In the genomic region with DNA sequence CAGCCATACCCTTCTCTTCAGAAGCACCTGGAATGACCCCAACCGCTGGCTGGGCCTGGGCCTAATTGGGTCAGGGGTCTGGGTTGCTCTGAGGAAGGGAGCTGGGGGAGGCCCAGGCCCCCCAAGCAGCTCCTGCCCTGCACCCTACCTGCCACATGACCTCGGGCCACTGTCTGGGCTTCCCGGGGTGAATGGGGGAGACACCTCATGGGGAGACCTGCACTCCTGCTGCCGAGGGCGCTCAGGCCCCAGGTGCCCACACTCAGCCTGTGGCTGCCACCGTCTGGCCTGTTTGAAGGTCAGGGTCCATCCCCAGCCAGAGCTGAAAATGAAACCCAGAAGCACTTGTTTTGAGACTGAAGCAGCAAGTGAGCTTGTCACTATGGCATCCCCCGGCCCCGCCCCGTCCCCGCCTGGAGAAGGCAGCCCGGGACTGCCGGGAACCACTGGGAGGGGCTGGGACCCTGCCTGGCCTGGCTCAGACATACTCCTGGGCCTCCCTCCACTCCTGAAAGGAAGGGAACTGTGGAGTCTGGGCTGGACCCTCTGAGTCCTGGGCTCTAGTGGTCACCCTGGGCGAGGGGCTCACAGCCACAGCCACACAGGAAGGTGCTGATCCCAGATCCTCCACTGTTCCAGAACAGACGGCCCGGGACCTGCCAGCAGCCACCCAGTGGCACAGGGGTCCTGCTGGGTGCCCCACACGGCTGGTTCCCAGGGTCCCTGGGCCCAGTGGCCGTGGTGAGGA, we compare ENCODE assay signal across 1 cellular context.
TF ChIP-seq lines count a peak whose summit lies in the region.

No MANE protein-coding gene starts in this region.

TF ChIP-seq in HepG2, 621 proteins besides CTCF, POLR2A, EP300 and RAD21 (continued from another document and continues in another):
- TF ChIP-seq, protein P1, sequence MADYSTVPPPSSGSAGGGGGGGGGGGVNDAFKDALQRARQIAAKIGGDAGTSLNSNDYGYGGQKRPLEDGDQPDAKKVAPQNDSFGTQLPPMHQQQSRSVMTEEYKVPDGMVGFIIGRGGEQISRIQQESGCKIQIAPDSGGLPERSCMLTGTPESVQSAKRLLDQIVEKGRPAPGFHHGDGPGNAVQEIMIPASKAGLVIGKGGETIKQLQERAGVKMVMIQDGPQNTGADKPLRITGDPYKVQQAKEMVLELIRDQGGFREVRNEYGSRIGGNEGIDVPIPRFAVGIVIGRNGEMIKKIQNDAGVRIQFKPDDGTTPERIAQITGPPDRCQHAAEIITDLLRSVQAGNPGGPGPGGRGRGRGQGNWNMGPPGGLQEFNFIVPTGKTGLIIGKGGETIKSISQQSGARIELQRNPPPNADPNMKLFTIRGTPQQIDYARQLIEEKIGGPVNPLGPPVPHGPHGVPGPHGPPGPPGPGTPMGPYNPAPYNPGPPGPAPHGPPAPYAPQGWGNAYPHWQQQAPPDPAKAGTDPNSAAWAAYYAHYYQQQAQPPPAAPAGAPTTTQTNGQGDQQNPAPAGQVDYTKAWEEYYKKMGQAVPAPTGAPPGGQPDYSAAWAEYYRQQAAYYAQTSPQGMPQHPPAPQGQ (CRISPR knock-in tag; IDR thresholded peaks at IDR 0.05; ENCODE audit: borderline replicate concordance) = 0 out of 2 replicates have a peak, but pooled peaks have one; percentile 56
- TF ChIP-seq NCOR1 (IDR thresholded peaks at IDR 0.05; ENCODE audit: borderline replicate concordance, low read length) = 0 out of 2 replicates have a peak, but pooled peaks have one; percentile 29
- TF ChIP-seq ZNF30 (CRISPR knock-in tag; IDR thresholded peaks at IDR 0.05) = no peak
- no peak for TF ChIP-seq ZFP82 (CRISPR knock-in tag; IDR thresholded peaks at IDR 0.05; ENCODE audit: borderline replicate concordance)
- no peak for TF ChIP-seq ZFP36 (IDR thresholded peaks at IDR 0.05; ENCODE audit: borderline replicate concordance, low read depth, low read length, partially characterized antibody)
- TF ChIP-seq NR2F6 (IDR thresholded peaks at IDR 0.05) = no peak
- TF ChIP-seq NR2F6 (CRISPR knock-in tag; IDR thresholded peaks at IDR 0.05) = 0 out of 2 replicates have a peak, but pooled peaks have one; percentile 31
- TF ChIP-seq MIER2 (CRISPR knock-in tag; IDR thresholded peaks at IDR 0.05) = no peak
- peak; percentile 51; the same call in 1 of the 2 replicates for TF ChIP-seq EED (CRISPR knock-in tag; IDR thresholded peaks at IDR 0.05)
- TF ChIP-seq NFE2L2 (IDR thresholded peaks at IDR 0.05; ENCODE audit: low read length) = no peak
- no peak for TF ChIP-seq SSRP1 (CRISPR knock-in tag; IDR thresholded peaks at IDR 0.05)
- peak; percentile 29; the same call in 1 of the 2 replicates for TF ChIP-seq RFX1 (IDR thresholded peaks at IDR 0.05)
- TF ChIP-seq ZNF101 (CRISPR knock-in tag; IDR thresholded peaks at IDR 0.05; ENCODE audit: borderline replicate concordance, low read depth) = no peak
- no peak for TF ChIP-seq EZH2 (conservative IDR thresholded peaks at IDR 0.05; ENCODE audit: low read depth, low read length)
- no peak for TF ChIP-seq NR1H2 (CRISPR knock-in tag; IDR thresholded peaks at IDR 0.05; ENCODE audit: borderline replicate concordance, low read depth)
- no peak for TF ChIP-seq MXD4 (CRISPR knock-in tag; IDR thresholded peaks at IDR 0.05)
- no peak for TF ChIP-seq FOXA1 (IDR thresholded peaks at IDR 0.05)
- no peak for TF ChIP-seq FOXA1 (CRISPR knock-in tag; IDR thresholded peaks at IDR 0.05)
- TF ChIP-seq CEBPB (IDR thresholded peaks at IDR 0.05; ENCODE audit: borderline replicate concordance, low read depth, low read length) = no peak
- TF ChIP-seq ZNF224 (CRISPR knock-in tag; IDR thresholded peaks at IDR 0.05) = no peak
- no peak for TF ChIP-seq ZMAT5 (CRISPR knock-in tag; IDR thresholded peaks at IDR 0.05; ENCODE audit: borderline replicate concordance, low read depth)
- TF ChIP-seq RFXAP (CRISPR knock-in tag; IDR thresholded peaks at IDR 0.05; ENCODE audit: borderline replicate concordance) = no peak
- no peak for TF ChIP-seq FIP1L1 (IDR thresholded peaks at IDR 0.05; ENCODE audit: borderline replicate concordance, insufficient read depth, low read depth, low read length)
- no peak for TF ChIP-seq KDM5B (CRISPR knock-in tag; IDR thresholded peaks at IDR 0.05; ENCODE audit: borderline replicate concordance)
- peak; percentile 59; the same call in 1 of the 2 replicates for TF ChIP-seq ZC3H13 (CRISPR knock-in tag; IDR thresholded peaks at IDR 0.05)
- TF ChIP-seq RCOR2 (CRISPR knock-in tag; IDR thresholded peaks at IDR 0.05) = no peak
- no peak for TF ChIP-seq REXO4 (CRISPR knock-in tag; IDR thresholded peaks at IDR 0.05; ENCODE audit: borderline replicate concordance)
- TF ChIP-seq HDAC1 (CRISPR knock-in tag; IDR thresholded peaks at IDR 0.05) = peak; percentile 82
- no peak for TF ChIP-seq SRSF1 (optimal IDR thresholded peaks at IDR 0.05; ENCODE audit: low read depth, low read length)
- TF ChIP-seq ZNF329 (CRISPR knock-in tag; IDR thresholded peaks at IDR 0.05; ENCODE audit: low read depth) = no peak
- TF ChIP-seq ZNF431 (CRISPR knock-in tag; IDR thresholded peaks at IDR 0.05; ENCODE audit: borderline replicate concordance, low read depth) = no peak
- TF ChIP-seq RARA (CRISPR knock-in tag; IDR thresholded peaks at IDR 0.05) = no peak
- no peak for TF ChIP-seq ZNF670 (CRISPR knock-in tag; IDR thresholded peaks at IDR 0.05; ENCODE audit: borderline replicate concordance)
- TF ChIP-seq SPEN (CRISPR knock-in tag; IDR thresholded peaks at IDR 0.05; ENCODE audit: low read depth) = peak; percentile 77
- TF ChIP-seq HMG20A (CRISPR knock-in tag; IDR thresholded peaks at IDR 0.05; ENCODE audit: borderline replicate concordance) = no peak; the same call in 1 of the 2 replicates
- TF ChIP-seq GATAD1 (CRISPR knock-in tag; IDR thresholded peaks at IDR 0.05) = peak; percentile 48; the same call in 1 of the 2 replicates
- no peak for TF ChIP-seq ATF1 (CRISPR knock-in tag; IDR thresholded peaks at IDR 0.05)
- TF ChIP-seq ZNF460 (CRISPR knock-in tag; IDR thresholded peaks at IDR 0.05; ENCODE audit: borderline replicate concordance) = no peak
- TF ChIP-seq ZNF781 (CRISPR knock-in tag; IDR thresholded peaks at IDR 0.05; ENCODE audit: borderline replicate concordance, not compliant biosample characterization) = peak; percentile 1
- TF ChIP-seq, protein P2, sequence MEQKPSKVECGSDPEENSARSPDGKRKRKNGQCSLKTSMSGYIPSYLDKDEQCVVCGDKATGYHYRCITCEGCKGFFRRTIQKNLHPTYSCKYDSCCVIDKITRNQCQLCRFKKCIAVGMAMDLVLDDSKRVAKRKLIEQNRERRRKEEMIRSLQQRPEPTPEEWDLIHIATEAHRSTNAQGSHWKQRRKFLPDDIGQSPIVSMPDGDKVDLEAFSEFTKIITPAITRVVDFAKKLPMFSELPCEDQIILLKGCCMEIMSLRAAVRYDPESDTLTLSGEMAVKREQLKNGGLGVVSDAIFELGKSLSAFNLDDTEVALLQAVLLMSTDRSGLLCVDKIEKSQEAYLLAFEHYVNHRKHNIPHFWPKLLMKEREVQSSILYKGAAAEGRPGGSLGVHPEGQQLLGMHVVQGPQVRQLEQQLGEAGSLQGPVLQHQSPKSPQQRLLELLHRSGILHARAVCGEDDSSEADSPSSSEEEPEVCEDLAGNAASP (CRISPR knock-in tag; IDR thresholded peaks at IDR 0.05; ENCODE audit: borderline replicate concordance) = peak; percentile 63
- TF ChIP-seq POLR2AphosphoS5 (IDR thresholded peaks at IDR 0.05; ENCODE audit: low read depth, low read length) = peak; percentile 44
- TF ChIP-seq ZNF232 (CRISPR knock-in tag; IDR thresholded peaks at IDR 0.05; ENCODE audit: borderline replicate concordance) = no peak
- TF ChIP-seq ATF7-NPFF (CRISPR knock-in tag; IDR thresholded peaks at IDR 0.05; ENCODE audit: low read depth) = peak; percentile 59; the same call in 1 of the 2 replicates
- TF ChIP-seq, protein P3, sequence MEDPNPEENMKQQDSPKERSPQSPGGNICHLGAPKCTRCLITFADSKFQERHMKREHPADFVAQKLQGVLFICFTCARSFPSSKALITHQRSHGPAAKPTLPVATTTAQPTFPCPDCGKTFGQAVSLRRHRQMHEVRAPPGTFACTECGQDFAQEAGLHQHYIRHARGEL (CRISPR knock-in tag; IDR thresholded peaks at IDR 0.05) = no peak
- peak; percentile 47 for TF ChIP-seq FOSL2 (CRISPR knock-in tag; IDR thresholded peaks at IDR 0.05)
- no peak for TF ChIP-seq KMT2A (CRISPR knock-in tag; IDR thresholded peaks at IDR 0.05)
- TF ChIP-seq ZNF180 (CRISPR knock-in tag; IDR thresholded peaks at IDR 0.05; ENCODE audit: borderline replicate concordance, low read depth) = no peak
- TF ChIP-seq, protein P4, sequence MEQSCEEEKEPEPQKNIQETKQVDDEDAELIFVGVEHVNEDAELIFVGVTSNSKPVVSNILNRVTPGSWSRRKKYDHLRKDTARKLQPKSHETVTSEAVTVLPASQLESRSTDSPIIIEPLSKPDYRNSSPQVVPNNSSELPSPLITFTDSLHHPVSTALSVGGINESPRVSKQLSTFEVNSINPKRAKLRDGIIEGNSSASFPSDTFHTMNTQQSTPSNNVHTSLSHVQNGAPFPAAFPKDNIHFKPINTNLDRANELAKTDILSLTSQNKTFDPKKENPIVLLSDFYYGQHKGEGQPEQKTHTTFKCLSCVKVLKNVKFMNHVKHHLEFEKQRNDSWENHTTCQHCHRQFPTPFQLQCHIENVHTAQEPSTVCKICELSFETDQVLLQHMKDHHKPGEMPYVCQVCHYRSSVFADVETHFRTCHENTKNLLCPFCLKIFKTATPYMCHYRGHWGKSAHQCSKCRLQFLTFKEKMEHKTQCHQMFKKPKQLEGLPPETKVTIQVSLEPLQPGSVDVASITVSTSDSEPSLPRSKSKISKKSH (CRISPR knock-in tag; IDR thresholded peaks at IDR 0.05; ENCODE audit: borderline replicate concordance) = no peak
- TF ChIP-seq, protein P5, sequence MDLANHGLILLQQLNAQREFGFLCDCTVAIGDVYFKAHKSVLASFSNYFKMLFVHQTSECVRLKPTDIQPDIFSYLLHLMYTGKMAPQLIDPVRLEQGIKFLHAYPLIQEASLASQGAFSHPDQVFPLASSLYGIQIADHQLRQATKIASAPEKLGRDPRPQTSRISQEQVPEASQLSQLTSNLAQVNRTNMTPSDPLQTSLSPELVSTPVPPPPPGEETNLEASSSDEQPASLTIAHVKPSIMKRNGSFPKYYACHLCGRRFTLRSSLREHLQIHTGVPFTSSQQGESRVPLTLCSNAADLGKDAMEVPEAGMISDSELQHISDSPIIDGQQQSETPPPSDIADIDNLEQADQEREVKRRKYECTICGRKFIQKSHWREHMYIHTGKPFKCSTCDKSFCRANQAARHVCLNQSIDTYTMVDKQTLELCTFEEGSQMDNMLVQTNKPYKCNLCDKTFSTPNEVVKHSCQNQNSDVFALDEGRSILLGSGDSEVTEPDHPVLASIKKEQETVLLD (CRISPR knock-in tag; IDR thresholded peaks at IDR 0.05; ENCODE audit: low read depth) = no peak
- TF ChIP-seq, protein P6, sequence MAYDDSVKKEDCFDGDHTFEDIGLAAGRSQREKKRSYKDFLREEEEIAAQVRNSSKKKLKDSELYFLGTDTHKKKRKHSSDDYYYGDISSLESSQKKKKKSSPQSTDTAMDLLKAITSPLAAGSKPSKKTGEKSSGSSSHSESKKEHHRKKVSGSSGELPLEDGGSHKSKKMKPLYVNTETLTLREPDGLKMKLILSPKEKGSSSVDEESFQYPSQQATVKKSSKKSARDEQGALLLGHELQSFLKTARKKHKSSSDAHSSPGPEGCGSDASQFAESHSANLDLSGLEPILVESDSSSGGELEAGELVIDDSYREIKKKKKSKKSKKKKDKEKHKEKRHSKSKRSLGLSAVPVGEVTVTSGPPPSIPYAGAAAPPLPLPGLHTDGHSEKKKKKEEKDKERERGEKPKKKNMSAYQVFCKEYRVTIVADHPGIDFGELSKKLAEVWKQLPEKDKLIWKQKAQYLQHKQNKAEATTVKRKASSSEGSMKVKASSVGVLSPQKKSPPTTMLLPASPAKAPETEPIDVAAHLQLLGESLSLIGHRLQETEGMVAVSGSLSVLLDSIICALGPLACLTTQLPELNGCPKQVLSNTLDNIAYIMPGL (CRISPR knock-in tag; IDR thresholded peaks at IDR 0.05; ENCODE audit: borderline replicate concordance in 1 of 2, low read depth in 1 of 2) = peak; percentile 49 to 58; a peak in 3 of 4 replicates
- peak; percentile 83 for TF ChIP-seq IRF2 (CRISPR knock-in tag; IDR thresholded peaks at IDR 0.05)
- no peak for TF ChIP-seq TBP (CRISPR knock-in tag; IDR thresholded peaks at IDR 0.05)
- TF ChIP-seq HES4 (CRISPR knock-in tag; IDR thresholded peaks at IDR 0.05; ENCODE audit: borderline replicate concordance) = no peak
- TF ChIP-seq XRCC5 (optimal IDR thresholded peaks at IDR 0.05; ENCODE audit: low read length) = no peak
- peak; percentile 79; the same call in 1 of the 2 replicates for TF ChIP-seq TBX2 (CRISPR knock-in tag; IDR thresholded peaks at IDR 0.05; ENCODE audit: borderline replicate concordance)
- TF ChIP-seq FOXK2 (IDR thresholded peaks at IDR 0.05) = no peak
- TF ChIP-seq ZNF737 (CRISPR knock-in tag; IDR thresholded peaks at IDR 0.05; ENCODE audit: borderline replicate concordance) = no peak
- 0 out of 2 replicates have a peak, but pooled peaks have one; percentile 21 for TF ChIP-seq GMEB1 (CRISPR knock-in tag; IDR thresholded peaks at IDR 0.05; ENCODE audit: borderline replicate concordance)
- no peak for TF ChIP-seq ZBTB1 (CRISPR knock-in tag; IDR thresholded peaks at IDR 0.05; ENCODE audit: borderline replicate concordance)
- TF ChIP-seq ZNF484 (CRISPR knock-in tag; IDR thresholded peaks at IDR 0.05; ENCODE audit: borderline replicate concordance, low read depth) = no peak
- TF ChIP-seq SMAD1 (CRISPR knock-in tag; IDR thresholded peaks at IDR 0.05; ENCODE audit: borderline replicate concordance, low read depth) = peak; percentile 26; the same call in 1 of the 2 replicates
- TF ChIP-seq GTF3A (CRISPR knock-in tag; conservative IDR thresholded peaks at IDR 0.05) = no peak
- peak; percentile 56 for TF ChIP-seq PHF8 (CRISPR knock-in tag; IDR thresholded peaks at IDR 0.05)
- TF ChIP-seq SP1 (IDR thresholded peaks at IDR 0.05) = no peak
- peak; percentile 37 for TF ChIP-seq SP1 (CRISPR knock-in tag; IDR thresholded peaks at IDR 0.05)
